ENCODE assay signal across 9 cellular contexts in the genomic region with DNA sequence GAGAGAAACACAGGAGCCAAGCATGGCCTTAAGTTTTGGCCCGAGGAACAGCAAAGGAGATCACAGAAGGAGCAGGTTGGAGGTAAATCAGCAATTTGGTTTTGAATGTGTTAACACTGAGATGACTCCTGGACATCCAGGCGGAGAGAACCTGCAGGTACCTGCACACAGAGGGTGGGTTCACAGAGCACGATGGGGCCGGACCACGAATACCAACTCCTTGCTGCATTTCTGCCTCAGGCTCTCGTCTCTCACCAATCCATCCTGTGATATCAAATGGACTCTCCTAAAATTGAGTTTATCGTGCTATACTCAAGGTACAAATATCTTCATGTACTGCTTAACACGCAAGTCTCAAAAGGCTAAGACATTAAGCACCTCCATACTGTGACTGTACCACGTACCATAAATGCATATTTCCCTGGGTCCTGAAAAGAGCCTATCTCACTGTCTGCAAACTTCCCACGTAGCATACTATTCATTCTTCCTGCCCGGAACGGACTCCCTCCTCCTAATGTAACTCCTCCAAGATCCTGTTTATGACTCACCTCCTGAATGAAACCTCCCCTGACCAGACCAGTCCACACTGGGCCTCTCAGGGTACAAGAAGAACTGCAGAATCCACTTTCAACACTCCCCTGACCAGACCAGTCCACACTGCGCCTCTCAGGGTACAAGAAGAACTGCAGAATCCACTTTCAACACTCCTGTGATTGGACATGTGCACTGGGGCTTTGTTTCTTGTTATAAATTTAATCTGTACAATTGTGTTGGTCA.
DNase-seq lines count a peak whose midpoint lies in the region; ATAC-seq and TF ChIP-seq lines count a peak whose summit lies in the region.
"Had no signal": no experiment of that assay in that cellular context is flagged by ENCODE, and none has a peak within 500 bp of the region (broad histone marks: within the 10 kb centered on the region; RNA-seq: fewer than 3 reads in every experiment).

No MANE protein-coding gene starts in this region.

- H3K4me3 ChIP-seq in PC-9 (no peak overlapping the region), epithelial cell of proximal tubule (ENCODE audit: low read depth, low read length) (no peak overlapping the region), neural progenitor cell (no peak overlapping the region)
- H3K4me3 ChIP-seq in CD4-positive, alpha-beta memory T cell (ENCODE audit: low read length in 2 of 2), result no peak overlapping the region

- DNase-seq in EL (peak; percentile 91), PC-9 (peak; percentile 40 to 63), epithelial cell of proximal tubule (ENCODE audit: low read depth) (peak; percentile 64), neural progenitor cell (ENCODE audit: low spot score) (no peak), GM19238 (ENCODE audit: insufficient read length, low spot score) (no peak), NCI-H2196 treated with DMSO at 0.1 percent for 48 hours (lab: John Stamatoyannopoulos, UW; ENCODE audit: unreplicated experiment) (no peak)
- DNase-seq in CD4-positive, alpha-beta memory T cell, result no peak

- peaks cover 42% of the 10 kb centered on the region for H3K4me1 Mint-ChIP-seq in neural progenitor cell
- H3K4me1 Mint-ChIP-seq in CD4-positive, alpha-beta memory T cell, result no peaks in the 10 kb centered on the region
- H3K4me1 Mint-ChIP-seq: memory B cell had no signal

- H3K27me3 ChIP-seq in PC-9 (ENCODE audit: insufficient read depth, low read depth) (no peaks in the 10 kb centered on the region), neural progenitor cell (no peaks in the 10 kb centered on the region)
- no peaks in the 10 kb centered on the region for H3K27me3 ChIP-seq in CD4-positive, alpha-beta memory T cell (ENCODE audit: insufficient read depth, low read length)

- H3K4me2 ChIP-seq in PC-9 (peak overlapping the region; percentile 24; the same call in 1 of the 2 replicates), neural progenitor cell (no peak overlapping the region)

- H2AFZ ChIP-seq in PC-9 (no peak overlapping the region), neural progenitor cell (replicated peaks) (no peak overlapping the region)

- H3K27ac ChIP-seq in PC-9 (peak overlapping the region; percentile 47), neural progenitor cell (no peak overlapping the region)
- no peak overlapping the region for H3K27ac ChIP-seq in CD4-positive, alpha-beta memory T cell (ENCODE audit: low read depth, low read length)

- H3F3A ChIP-seq in PC-9 (ENCODE audit: insufficient read depth, low read depth) (no peaks in the 10 kb centered on the region), neural progenitor cell (ENCODE audit: low read depth) (peaks cover 4% of the 10 kb centered on the region)

- TF ChIP-seq CTCF in PC-9 (conservative IDR thresholded peaks at IDR 0.05) (no peak), epithelial cell of proximal tubule (conservative IDR thresholded peaks at IDR 0.05; ENCODE audit: low read depth, low read length) (peak; percentile 8), neural progenitor cell (IDR thresholded peaks at IDR 0.05) (no peak)

- peak overlapping the region; percentile 71 for H3K27ac Mint-ChIP-seq in neural progenitor cell
- no peak overlapping the region for H3K27ac Mint-ChIP-seq in CD4-positive, alpha-beta memory T cell
- H3K27ac Mint-ChIP-seq: memory B cell had no signal

- intact Hi-C loops in PC-9 (cut with micrococcal nuclease; ENCODE audit: unreplicated experiment), result loop anchor here (2.0 to 5.0 kb wide), 2 partner anchors 44 to 174 kb away; no protein-coding TSS in a partner anchor
- intact Hi-C loops in CD4-positive, alpha-beta memory T cell (cut with micrococcal nuclease), result no loop called here

- BruUV-seq in PC-9 (replicated peaks; lab: Mats Ljungman, UMichigan), result no TSS peak

- peaks cover 17% of the 10 kb centered on the region for H3K9me3 Mint-ChIP-seq in neural progenitor cell
- H3K9me3 Mint-ChIP-seq in CD4-positive, alpha-beta memory T cell, result no peaks in the 10 kb centered on the region

- H3K4me1 ChIP-seq in PC-9 (replicated peaks; ENCODE audit: insufficient read depth) (peaks cover 10% of the 10 kb centered on the region), neural progenitor cell (peaks cover 28% of the 10 kb centered on the region)
- no peaks in the 10 kb centered on the region for H3K4me1 ChIP-seq in CD4-positive, alpha-beta memory T cell (ENCODE audit: insufficient read depth, low read length)

- no peaks in the 10 kb centered on the region for H3K79me2 ChIP-seq in PC-9 (ENCODE audit: low read depth)
- no peaks in the 10 kb centered on the region for H3K79me2 ChIP-seq in neural progenitor cell (ENCODE audit: low read depth)

- ATAC-seq in HG02678 (IDR thresholded peaks at IDR 0.05; ENCODE audit: unreplicated experiment), result no peak

- peaks cover 66% of the 10 kb centered on the region for H3K36me3 Mint-ChIP-seq in neural progenitor cell
- H3K36me3 Mint-ChIP-seq in CD4-positive, alpha-beta memory T cell, result no peaks in the 10 kb centered on the region
- H3K36me3 Mint-ChIP-seq: memory B cell had no signal

- H3K9me3 ChIP-seq in PC-9 (ENCODE audit: insufficient read depth, low read depth) (no peaks in the 10 kb centered on the region), neural progenitor cell (ENCODE audit: low read depth) (no peaks in the 10 kb centered on the region)
- no peaks in the 10 kb centered on the region for H3K9me3 ChIP-seq in CD4-positive, alpha-beta memory T cell (ENCODE audit: control insufficient read depth in 1 of 2, low read length in 2 of 2)

- H4K20me1 ChIP-seq in PC-9 (ENCODE audit: insufficient read depth) (no peaks in the 10 kb centered on the region), neural progenitor cell (ENCODE audit: low read depth) (no peaks in the 10 kb centered on the region)

- peaks cover 8% of the 10 kb centered on the region for H3K27me3 Mint-ChIP-seq in neural progenitor cell (ENCODE audit: insufficient read depth, low read depth)
- H3K27me3 Mint-ChIP-seq in CD4-positive, alpha-beta memory T cell, result no peaks in the 10 kb centered on the region

- H3K9ac ChIP-seq in neural progenitor cell, result no peak overlapping the region

- no peaks in the 10 kb centered on the region for H3K9me2 ChIP-seq in PC-9 (ENCODE audit: insufficient read depth)

- CTCF ChIA-PET in PC-9 (lab: Charles Lee), result no interaction called here
- CTCF ChIA-PET in CD4-positive, alpha-beta memory T cell (lab: Charles Lee; ENCODE audit: partially characterized antibody), result no interaction called here

- no peaks in the 10 kb centered on the region for H3K36me3 ChIP-seq in PC-9 (ENCODE audit: low read depth)
- peaks cover 12% of the 10 kb centered on the region for H3K36me3 ChIP-seq in neural progenitor cell
- H3K36me3 ChIP-seq in CD4-positive, alpha-beta memory T cell (ENCODE audit: insufficient read depth, low read length), result no peaks in the 10 kb centered on the region

- H3K4me3 Mint-ChIP-seq in neural progenitor cell, result no peak overlapping the region
- no peak overlapping the region for H3K4me3 Mint-ChIP-seq in CD4-positive, alpha-beta memory T cell
- H3K4me3 Mint-ChIP-seq: memory B cell had no signal

- POLR2A ChIA-PET in PC-9 (lab: Charles Lee; ENCODE audit: unreplicated experiment), result interaction anchor here (0.6 kb wide), 1 partner anchor 44 kb away, joined by 25 read pairs; no protein-coding TSS in a partner anchor
- POLR2A ChIA-PET in CD4-positive, alpha-beta memory T cell (lab: Charles Lee; ENCODE audit: partially characterized antibody), result no interaction called here

Comparison
In these comparisons a context has a peak if more than half of its experiments do, and no peak if none do; other contexts are left out.
1. DNase-seq: peak in EL (single experiment), PC-9 (2 of 2) and epithelial cell of proximal tubule (single experiment); none in neural progenitor cell (single experiment), CD4-positive, alpha-beta memory T cell (0 of 5), GM19238 (single experiment) and NCI-H2196 treated with DMSO at 0.1 percent for 48 hours (single experiment).